Comparison of ENCODE assay signal across 9 cellular contexts in the genomic region with DNA sequence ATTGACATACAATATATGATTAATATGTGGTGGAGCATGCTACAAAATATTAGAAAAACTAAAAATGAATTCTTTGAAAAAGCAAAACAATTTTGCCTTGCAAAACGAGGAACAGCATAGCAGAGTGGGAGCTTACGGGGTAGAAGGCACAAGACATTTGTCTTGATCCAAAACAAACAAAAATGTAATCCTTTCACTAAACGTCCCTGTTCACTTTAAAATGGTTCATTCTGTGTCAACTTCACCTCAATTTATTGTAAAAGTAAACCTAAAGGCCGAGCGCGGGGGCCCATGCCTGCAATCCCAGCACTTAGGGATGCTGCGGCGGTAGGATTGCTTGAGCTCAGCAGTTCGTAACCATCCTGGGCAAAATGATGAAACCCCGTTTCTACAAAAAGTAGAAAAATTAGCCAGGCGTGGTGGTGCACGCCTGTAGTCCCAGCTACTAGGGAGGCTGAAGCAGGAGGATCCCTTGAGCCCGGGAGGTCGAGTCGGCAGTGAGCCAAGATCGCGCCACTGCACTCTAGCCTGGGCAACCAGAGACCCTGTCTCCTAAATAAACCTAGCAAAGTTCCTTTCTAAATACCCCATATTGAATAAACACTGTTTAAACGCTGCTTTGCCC. TPM values are rescaled to one million over a fixed set of nuclear protein-coding genes. Genes with fewer than 3 reads are reported as not detected.
DNase-seq lines count a peak whose midpoint lies in the region; ATAC-seq, FAIRE-seq and TF ChIP-seq lines count a peak whose summit lies in the region.
"Had no signal": no experiment of that assay in that cellular context is flagged by ENCODE, and none has a peak within 500 bp of the region (broad histone marks: within the 10 kb centered on the region; RNA-seq: fewer than 3 reads in every experiment).

No MANE protein-coding gene starts in this region.

- no peaks in the 10 kb centered on the region for H3K27me3 Mint-ChIP-seq in naive thymus-derived CD4-positive, alpha-beta T cell

- H3K4me2 ChIP-seq in KMS-11 = peak overlapping the region; percentile 76

- H3K79me2 ChIP-seq in KMS-11 (ENCODE audit: insufficient read depth, low read depth) = peaks cover 16% of the 10 kb centered on the region

- no peak for DNase-seq in AG04450 (ENCODE audit: low read depth, low spot score)
- DNase-seq in breast epithelium (ENCODE audit: low spot score in 2 of 2) = no peak
- no peak for DNase-seq in naive thymus-derived CD4-positive, alpha-beta T cell
- no peak for DNase-seq in HuH-7 (ENCODE audit: low spot score)
- DNase-seq in kidney = no peak

- H2AFZ ChIP-seq in KMS-11 (ENCODE audit: low read depth) = no peak overlapping the region

- CTCF ChIA-PET in AG04450 (lab: Charles Lee) = interaction anchor here (1.4 kb wide), 1 partner anchor 132 kb away, joined by 10 read pairs; no protein-coding TSS in a partner anchor
- CTCF ChIA-PET in naive thymus-derived CD4-positive, alpha-beta T cell (lab: Charles Lee) = no interaction called here

- H3K36me3 Mint-ChIP-seq in naive thymus-derived CD4-positive, alpha-beta T cell = peaks cover 0 to 16% (median 9%) of the 10 kb centered on the region in 5 donors

- H3K27ac ChIP-seq in AG04450 (ENCODE audit: low read depth, low read length) (no peak overlapping the region), KMS-11 (peak overlapping the region; percentile 99; the same call in 1 of the 2 replicates), breast epithelium (peak overlapping the region; percentile 100), kidney (ENCODE audit: low read depth in 2 of 2, low read length in 2 of 2) (peak overlapping the region in 1 of 2 donors; percentile 85)
- H3K27ac ChIP-seq in naive thymus-derived CD4-positive, alpha-beta T cell (ENCODE audit: low read depth, low read length) = peak overlapping the region; percentile 98

- intact Hi-C loops in breast epithelium (cut with DNase I; ENCODE audit: low total_unique reads) = no loop called here
- intact Hi-C loops in naive thymus-derived CD4-positive, alpha-beta T cell (cut with micrococcal nuclease) = loop anchor here (5.0 to 10.0 kb wide), 5 partner anchors 188 to 1473 kb away; no protein-coding TSS in a partner anchor
- intact Hi-C loops in kidney (cut with DNase I) = no loop called here

- no peaks in the 10 kb centered on the region for H4K20me1 ChIP-seq in KMS-11 (ENCODE audit: insufficient read depth)

- H3K27ac Mint-ChIP-seq in naive thymus-derived CD4-positive, alpha-beta T cell = peak overlapping the region in 8 of 9 donors; percentile 8 to 97 (median 94)

- no peak for ATAC-seq in naive thymus-derived CD4-positive, alpha-beta T cell
- ATAC-seq in HG03439 (IDR thresholded peaks at IDR 0.05; ENCODE audit: unreplicated experiment) (no peak), HG03469 (IDR thresholded peaks at IDR 0.05; ENCODE audit: unreplicated experiment) (no peak)

- H3K9ac ChIP-seq in KMS-11 (peak overlapping the region; percentile 99; the same call in 1 of the 2 replicates), kidney (ENCODE audit: low read length in 2 of 2) (peak overlapping the region in 1 of 2 donors; percentile 75)

- H3K36me3 ChIP-seq in KMS-11 (ENCODE audit: insufficient read depth) (no peaks in the 10 kb centered on the region), breast epithelium (no peaks in the 10 kb centered on the region), kidney (ENCODE audit: control insufficient read depth in 1 of 2, insufficient read depth in 2 of 2, low read length in 2 of 2) (no peaks in the 10 kb centered on the region)
- peaks cover 0 to 3% (median 0%) of the 10 kb centered on the region in 3 experiments for H3K36me3 ChIP-seq in naive thymus-derived CD4-positive, alpha-beta T cell (ENCODE audit: control insufficient read depth in 2 of 3, insufficient read depth in 3 of 3, low read length in 3 of 3)

- H3K27me3 ChIP-seq in AG04450 (ENCODE audit: control insufficient read depth, insufficient read depth, low read length) = no peaks in the 10 kb centered on the region
- no peaks in the 10 kb centered on the region for H3K27me3 ChIP-seq in KMS-11 (ENCODE audit: insufficient read depth, low read depth)
- H3K27me3 ChIP-seq in breast epithelium = no peaks in the 10 kb centered on the region
- no peaks in the 10 kb centered on the region for H3K27me3 ChIP-seq in naive thymus-derived CD4-positive, alpha-beta T cell (ENCODE audit: control insufficient read depth in 2 of 2, insufficient read depth in 2 of 2, low read length in 2 of 2)

- FAIRE-seq in kidney (lab: Jason Lieb, UNC) = no peak
- FAIRE-seq: TTC549 had no signal

- H3K4me3 ChIP-seq in AG04450 (ENCODE audit: low read depth, low read length) (peak overlapping the region; percentile 75), KMS-11 (IDR thresholded peaks at IDR 0.05; ENCODE audit: insufficient read depth, low read depth, low read length) (no peak overlapping the region), breast epithelium (peak overlapping the region in 2 of 3 donors; percentile 84 to 98), kidney (ENCODE audit: low read length in 2 of 2) (peak overlapping the region in 1 of 2 donors; percentile 83)
- H3K4me3 ChIP-seq in naive thymus-derived CD4-positive, alpha-beta T cell (ENCODE audit: low read length) = no peak overlapping the region

- peak overlapping the region; percentile 86 to 97 (median 92) for H3K4me3 Mint-ChIP-seq in naive thymus-derived CD4-positive, alpha-beta T cell

- peaks cover 25 to 61% (median 58%) of the 10 kb centered on the region in 7 donors for H3K4me1 Mint-ChIP-seq in naive thymus-derived CD4-positive, alpha-beta T cell

- H3K9me3 ChIP-seq in AG04450 (ENCODE audit: control insufficient read depth, insufficient read depth, low read length) = no peaks in the 10 kb centered on the region
- H3K9me3 ChIP-seq in breast epithelium = no peaks in the 10 kb centered on the region
- H3K9me3 ChIP-seq in naive thymus-derived CD4-positive, alpha-beta T cell (ENCODE audit: control insufficient read depth in 2 of 3, low read length in 3 of 3) = no peaks in the 10 kb centered on the region
- H3K9me3 ChIP-seq in kidney (ENCODE audit: control insufficient read depth in 1 of 2, low read length in 2 of 2) = no peaks in the 10 kb centered on the region

- TF ChIP-seq POLR2A in breast epithelium (IDR thresholded peaks at IDR 0.05) = no peak

- peaks cover 11% of the 10 kb centered on the region for H3K4me1 ChIP-seq in KMS-11 (ENCODE audit: low read depth, poor library complexity, severe bottlenecking)
- H3K4me1 ChIP-seq in breast epithelium = no peaks in the 10 kb centered on the region
- H3K4me1 ChIP-seq in naive thymus-derived CD4-positive, alpha-beta T cell (ENCODE audit: control insufficient read depth in 2 of 2, insufficient read depth in 2 of 2, low read length in 2 of 2) = peaks cover 16 to 22% of the 10 kb centered on the region in 2 donors
- peaks cover 8 to 10% of the 10 kb centered on the region in 2 donors for H3K4me1 ChIP-seq in kidney (ENCODE audit: control insufficient read depth in 1 of 2, insufficient read depth in 1 of 2, low read depth in 1 of 2, low read length in 2 of 2)

- TF ChIP-seq CTCF in AG04450 (IDR thresholded peaks at IDR 0.05; ENCODE audit: low read depth, low read length) (no peak), KMS-11 (conservative IDR thresholded peaks at IDR 0.05; ENCODE audit: low read depth, low read length) (no peak), breast epithelium (IDR thresholded peaks at IDR 0.05) (no peak), kidney (IDR thresholded peaks at IDR 0.05; ENCODE audit: borderline replicate concordance, extremely low read depth, insufficient read depth) (no peak)

- peaks cover 0 to 3% (median 0%) of the 10 kb centered on the region in 11 donors for H3K9me3 Mint-ChIP-seq in naive thymus-derived CD4-positive, alpha-beta T cell

- POLR2A ChIA-PET in AG04450 (lab: Yijun Ruan, JAX) = no interaction called here
- POLR2A ChIA-PET in naive thymus-derived CD4-positive, alpha-beta T cell (lab: Charles Lee) = interaction anchor here (0.9 to 4.9 kb wide), 6 partner anchors 8 to 196 kb away, joined by 3 to 55 read pairs (median 4); partner anchors contain the start of gene APLP2

RNA-seq across cellular contexts. Expression of gene PRDM10, which starts 2.0 kb away (rescaled TPM):
- polyA plus RNA-seq in AG04450 (2011; rRNA removed) (3.9 and 4.7 TPM in 2 replicates), kidney (ENCODE audit: insufficient read depth, low read depth, low replicate concordance) (1.5 TPM)
- polyA minus RNA-seq in AG04450 (2011; rRNA and poly(A)+ RNA removed) = 10.9 and 20.2 TPM in 2 replicates
- total RNA-seq in breast epithelium (10 to 100 TPM in 2 of 3 donors, 1 to 10 TPM in 1; 4.5 to 15.2 (median 10.8) TPM), kidney (8.0 TPM)
- 10 to 100 TPM; 12.4 to 16.3 (median 13.8) TPM for total RNA-seq in naive thymus-derived CD4-positive, alpha-beta T cell
- polyA plus RNA-seq in naive thymus-derived CD4-positive, alpha-beta T cell = 1 to 10 TPM; 2.5 to 3.3 TPM

Comparison
In these comparisons a context has a peak if more than half of its experiments do, and no peak if none do; other contexts are left out.
1. H3K4me3 ChIP-seq: peak in AG04450 (single experiment) and breast epithelium (2 of 3); none in KMS-11 (single experiment) and naive thymus-derived CD4-positive, alpha-beta T cell (single experiment).
2. intact Hi-C loops: an anchor here in naive thymus-derived CD4-positive, alpha-beta T cell (5.0 to 10.0 kb wide); none called in breast epithelium and kidney.